19 cellular contexts compared by ENCODE assay signal in the genomic region with DNA sequence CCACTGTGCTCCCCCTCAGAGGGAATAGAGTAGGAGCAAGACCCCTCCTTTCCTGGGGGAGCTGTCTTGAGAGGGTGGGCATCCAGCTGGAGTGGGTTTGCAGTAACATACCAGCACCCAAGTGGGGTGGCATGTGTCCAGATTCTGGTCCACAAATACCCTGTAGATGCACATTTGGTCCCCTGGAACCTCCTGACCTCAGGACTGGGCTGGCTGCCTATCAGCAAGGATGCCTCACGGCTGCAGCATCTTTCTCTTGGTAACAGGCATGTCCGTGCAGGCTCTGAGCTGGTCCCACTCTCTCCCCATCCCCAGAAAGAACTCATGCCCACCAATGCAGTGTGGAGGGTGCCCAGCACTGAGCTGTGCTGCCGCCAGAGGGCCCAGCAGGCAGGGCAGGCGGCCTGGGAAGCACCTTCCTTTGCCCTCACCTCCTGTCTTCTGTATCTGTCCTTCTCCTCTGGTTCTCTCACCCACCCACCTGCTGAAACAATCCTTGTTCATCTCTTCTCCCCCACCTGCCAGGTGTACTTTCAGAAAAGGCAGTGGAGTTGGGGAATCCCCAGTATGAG. TPM values are rescaled to one million over a fixed set of nuclear protein-coding genes. Genes with fewer than 3 reads are reported as not detected.
DNase-seq lines count a peak whose midpoint lies in the region; ATAC-seq and TF ChIP-seq lines count a peak whose summit lies in the region.
"Had no signal": no experiment of that assay in that cellular context is flagged by ENCODE, and none has a peak within 500 bp of the region (broad histone marks: within the 10 kb centered on the region; RNA-seq: fewer than 3 reads in every experiment).

No MANE protein-coding gene starts in this region.

- no CpG with 5 or more reads among the region's 4 CpGs for WGBS in trophoblast cell (ENCODE audit: extremely low coverage, insufficient coverage, insufficient read length)

- H3K4me3 ChIP-seq in H7 (ENCODE audit: insufficient read depth, low read depth, low read length), result no peak overlapping the region
- no peak overlapping the region for H3K4me3 ChIP-seq in SU-DHL-6 (ENCODE audit: insufficient read depth, low read length, poor library complexity, severe bottlenecking)
- H3K4me3 ChIP-seq in trophoblast cell (ENCODE audit: low read depth, low read length), result peak overlapping the region; percentile 42
- H3K4me3 ChIP-seq in CD8-positive, alpha-beta memory T cell (ENCODE audit: low read length), result no peak overlapping the region
- H3K4me3 ChIP-seq: esophagus muscularis mucosa had no signal

- CTCF ChIA-PET in CD8-positive, alpha-beta memory T cell (lab: Charles Lee), result no interaction called here

- no peaks in the 10 kb centered on the region for H4K20me1 ChIP-seq in SU-DHL-6 (ENCODE audit: low read depth, low read length)

- H3K27me3 ChIP-seq in H7 (ENCODE audit: control insufficient read depth, insufficient read depth, low read length), result no peaks in the 10 kb centered on the region
- H3K27me3 ChIP-seq in SU-DHL-6 (ENCODE audit: low read length), result no peaks in the 10 kb centered on the region
- H3K27me3 ChIP-seq in trophoblast cell (ENCODE audit: insufficient read depth, low read length), result no peaks in the 10 kb centered on the region
- no peaks in the 10 kb centered on the region for H3K27me3 ChIP-seq in CD8-positive, alpha-beta memory T cell (ENCODE audit: insufficient read depth, low read length, poor library complexity, severe bottlenecking)
- H3K27me3 ChIP-seq: esophagus muscularis mucosa had no signal

- no peak overlapping the region for H3K4ac ChIP-seq in trophoblast cell (ENCODE audit: low read depth, low read length)

- peak; percentile 61 for DNase-seq in H7
- no peak for DNase-seq in trophoblast cell
- DNase-seq in NCI-H446 treated with DMSO at 0.1 percent for 48 hours (lab: John Stamatoyannopoulos, UW), result no peak
- no peak for DNase-seq in CD8-positive, alpha-beta memory T cell
- DNase-seq: activated CD8-positive, alpha-beta T cell treated with anti-CD3 and anti-CD28 coated beads for 36 hours; activated effector memory CD4-positive, alpha-beta T cell treated with anti-CD3 and anti-CD28 coated beads, Interleukin-2, amount 50 U/mL, for 16 hours; activated T-cell treated with anti-CD3 and anti-CD28 coated beads for 4 hours; effector memory CD4-positive, alpha-beta T cell; hippocampal formation; left ventricle myocardium superior; NCI-H524; nephron progenitor cell had no signal

- H3K4me3 Mint-ChIP-seq in CD8-positive, alpha-beta memory T cell, result no peak overlapping the region
- H3K4me3 Mint-ChIP-seq: activated CD8-positive, alpha-beta T cell treated with anti-CD3 and anti-CD28 coated beads for 36 hours; brain; nephron progenitor cell had no signal

- H2BK5ac ChIP-seq in trophoblast cell (ENCODE audit: low read depth, low read length, poor library complexity), result no peak overlapping the region

- H3K79me1 ChIP-seq in trophoblast cell (ENCODE audit: low read length), result peaks cover 2% of the 10 kb centered on the region

- no peak overlapping the region for H2AFZ ChIP-seq in SU-DHL-6 (ENCODE audit: low read depth, low read length, severe bottlenecking)
- peak overlapping the region; percentile 5 for H2AFZ ChIP-seq in trophoblast cell (ENCODE audit: insufficient read depth, low read length, poor library complexity)

- no peak overlapping the region for H3K9ac ChIP-seq in SU-DHL-6 (ENCODE audit: low read length)
- no peak overlapping the region for H3K9ac ChIP-seq in trophoblast cell (ENCODE audit: low read length)

- no peak overlapping the region for H2AK5ac ChIP-seq in trophoblast cell (ENCODE audit: low read length)

- H4K8ac ChIP-seq in trophoblast cell (ENCODE audit: low read depth, low read length), result no peak overlapping the region

- no peaks in the 10 kb centered on the region for H3K9me3 ChIP-seq in SU-DHL-6 (ENCODE audit: insufficient read depth, low read length)
- peaks cover 7% of the 10 kb centered on the region for H3K9me3 ChIP-seq in trophoblast cell (ENCODE audit: insufficient read depth, low read depth, low read length)
- H3K9me3 ChIP-seq in CD8-positive, alpha-beta memory T cell (ENCODE audit: low read length), result no peaks in the 10 kb centered on the region
- H3K9me3 ChIP-seq: esophagus muscularis mucosa had no signal

- H3K9me2 ChIP-seq in SU-DHL-6 (replicated peaks; ENCODE audit: insufficient read depth, low read length), result no peaks in the 10 kb centered on the region

- H3K4me1 Mint-ChIP-seq in CD8-positive, alpha-beta memory T cell, result no peaks in the 10 kb centered on the region

- no peaks in the 10 kb centered on the region for H3K36me3 Mint-ChIP-seq in CD8-positive, alpha-beta memory T cell

- H2BK120ac ChIP-seq in trophoblast cell (ENCODE audit: insufficient read depth, low read length, poor library complexity), result no peak overlapping the region

- no peak overlapping the region for H3K4me2 ChIP-seq in SU-DHL-6 (ENCODE audit: low read depth, low read length, poor library complexity, severe bottlenecking)
- H3K4me2 ChIP-seq in trophoblast cell (ENCODE audit: low read length), result no peak overlapping the region

- H3K4me1 ChIP-seq in trophoblast cell (ENCODE audit: control insufficient read depth in 1 of 2, insufficient read depth in 2 of 2, low read length in 2 of 2), result peaks cover 4 to 16% of the 10 kb centered on the region in 2 experiments
- H3K4me1 ChIP-seq in CD8-positive, alpha-beta memory T cell (ENCODE audit: insufficient read depth, low read length), result no peaks in the 10 kb centered on the region

- no peak overlapping the region for H3K14ac ChIP-seq in trophoblast cell (ENCODE audit: low read length)

- peak; percentile 73 for TF ChIP-seq CTCF in GM12872 (IDR thresholded peaks at IDR 0.05; ENCODE audit: insufficient read depth, low read depth, low read length)
- TF ChIP-seq CTCF in SU-DHL-6 (IDR thresholded peaks at IDR 0.05; ENCODE audit: insufficient read depth, low read length, poor library complexity, severe bottlenecking), result peak; percentile 39

- H3K9me3 Mint-ChIP-seq in CD8-positive, alpha-beta memory T cell, result no peaks in the 10 kb centered on the region
- H3K9me3 Mint-ChIP-seq: activated CD8-positive, alpha-beta T cell treated with anti-CD3 and anti-CD28 coated beads for 36 hours; brain; nephron progenitor cell had no signal

- no peak overlapping the region for H4K91ac ChIP-seq in trophoblast cell (ENCODE audit: low read depth, low read length)

- ATAC-seq in HG02610 (IDR thresholded peaks at IDR 0.05; ENCODE audit: unreplicated experiment) (no peak), GM18861 (IDR thresholded peaks at IDR 0.05; ENCODE audit: unreplicated experiment) (no peak)
- ATAC-seq: activated CD4-positive, CD25-positive, alpha-beta regulatory T cell treated with anti-CD3 and anti-CD28 coated beads, Interleukin-2, amount 50 U/mL, for 24 hours; activated CD8-positive, alpha-beta T cell treated with anti-CD3 and anti-CD28 coated beads for 36 hours; left ventricle myocardium superior had no signal

- H3K36me3 ChIP-seq in H7 (replicated peaks; ENCODE audit: control insufficient read depth, insufficient read depth, low read length) (peaks cover 1% of the 10 kb centered on the region), SU-DHL-6 (ENCODE audit: low read length) (no peaks in the 10 kb centered on the region), trophoblast cell (ENCODE audit: control insufficient read depth in 1 of 2, insufficient read depth in 2 of 2, low read length in 2 of 2) (peaks cover 46 to 59% of the 10 kb centered on the region in 2 experiments)
- H3K36me3 ChIP-seq in CD8-positive, alpha-beta memory T cell (ENCODE audit: insufficient read depth, low read length), result no peaks in the 10 kb centered on the region

- H3K27ac ChIP-seq in SU-DHL-6 (ENCODE audit: low read depth, low read length) (no peak overlapping the region), trophoblast cell (ENCODE audit: low read depth, low read length) (no peak overlapping the region)
- no peak overlapping the region for H3K27ac ChIP-seq in CD8-positive, alpha-beta memory T cell (ENCODE audit: low read depth, low read length)
- H3K27ac ChIP-seq: esophagus muscularis mucosa had no signal

- no peak overlapping the region for H3K18ac ChIP-seq in trophoblast cell (ENCODE audit: low read length)

- no peaks in the 10 kb centered on the region for H3F3A ChIP-seq in SU-DHL-6 (ENCODE audit: insufficient read depth)

- H3K27me3 Mint-ChIP-seq in CD8-positive, alpha-beta memory T cell, result peaks cover 14 to 38% of the 10 kb centered on the region in 2 donors
- H3K27me3 Mint-ChIP-seq: brain had no signal

- POLR2A ChIA-PET in CD8-positive, alpha-beta memory T cell (lab: Charles Lee), result no interaction called here

- H3K27ac Mint-ChIP-seq in CD8-positive, alpha-beta memory T cell, result peak overlapping the region in 1 of 8 donors; percentile 11
- H3K27ac Mint-ChIP-seq: activated CD8-positive, alpha-beta T cell treated with anti-CD3 and anti-CD28 coated beads for 36 hours; nephron progenitor cell had no signal

- H2BK12ac ChIP-seq in trophoblast cell (ENCODE audit: low read length), result no peak overlapping the region

- H3K23ac ChIP-seq in trophoblast cell (ENCODE audit: low read length), result no peak overlapping the region

- H4K12ac ChIP-seq in trophoblast cell (ENCODE audit: low read depth, low read length), result no peak overlapping the region

- H3K79me2 ChIP-seq in SU-DHL-6 (ENCODE audit: insufficient read depth, low read length) (no peaks in the 10 kb centered on the region), trophoblast cell (ENCODE audit: control insufficient read depth, insufficient read depth, low read length, poor library complexity) (no peaks in the 10 kb centered on the region)

RNA-seq across cellular contexts. Expression of a gene that starts 47.4 kb away (rescaled TPM):
- 12.7 and 13.8 TPM in 2 replicates for total RNA-seq in H7 (2014; rRNA removed; shearing (Covaris generic))
- polyA plus RNA-seq in trophoblast cell (2013), result 114 and 121 TPM in 2 replicates
- 100 to 1,000 TPM; 185 to 195 TPM for total RNA-seq in CD8-positive, alpha-beta memory T cell
- 200 TPM for polyA plus RNA-seq in CD8-positive, alpha-beta memory T cell

RNA-seq across cellular contexts. Expression of a gene that starts 47.5 kb away (rescaled TPM):
- total RNA-seq in H7 (2014; rRNA removed; shearing (Covaris generic)), result 102 and 113 TPM in 2 replicates
- polyA plus RNA-seq in trophoblast cell (2013), result 39.8 and 40.8 TPM in 2 replicates
- 10 to 100 TPM; 79.0 to 83.9 TPM for total RNA-seq in CD8-positive, alpha-beta memory T cell
- 28.6 TPM for polyA plus RNA-seq in CD8-positive, alpha-beta memory T cell

Comparison
In these comparisons a context has a peak if more than half of its experiments do, and no peak if none do; other contexts are left out.
1. RNA of a gene that starts 47.4 kb away (total RNA-seq): 185 to 195 TPM in CD8-positive, alpha-beta memory T cell; 12.7 to 13.8 TPM in H7; every median in the first group is over 10 times any median in the second.